8 cellular contexts compared by ENCODE assay signal in the genomic region with DNA sequence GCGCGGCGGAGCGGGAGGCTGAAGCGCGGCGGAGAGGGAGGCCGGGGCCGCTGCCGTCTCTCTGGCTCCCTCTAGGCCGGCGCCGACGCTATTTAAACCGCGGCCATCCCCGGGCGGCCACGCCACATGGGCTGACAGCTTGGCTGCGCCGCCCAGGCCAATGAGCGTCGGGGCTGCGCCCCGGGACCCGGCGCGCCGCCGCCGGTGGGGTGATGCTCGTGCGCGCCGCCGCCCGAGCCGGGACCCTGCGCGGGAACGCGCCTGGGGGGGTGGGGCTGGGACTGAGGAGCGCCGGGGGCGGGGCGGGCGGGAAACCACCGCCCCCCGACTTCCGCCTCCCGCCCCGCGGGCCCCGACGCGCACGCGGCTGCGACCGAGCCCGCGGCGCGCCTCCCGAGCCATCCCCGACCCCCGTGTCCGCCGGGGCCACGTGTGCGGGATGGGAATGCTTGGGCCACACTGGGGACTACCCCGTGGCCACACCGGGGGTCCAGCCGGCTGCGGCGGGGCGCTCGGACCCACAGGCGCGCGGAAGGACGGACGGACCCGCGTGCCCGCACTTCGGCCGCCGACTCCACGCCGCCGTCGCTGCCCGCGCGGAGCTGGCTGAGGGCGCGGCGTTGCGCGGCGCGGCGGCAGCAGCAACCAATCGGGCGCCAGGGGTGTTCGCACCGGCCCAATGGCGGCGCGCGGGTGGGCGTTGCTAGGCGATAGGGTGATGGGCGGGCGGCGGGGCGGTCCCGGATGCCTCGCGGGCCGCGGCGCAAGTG. TPM values are rescaled to one million over a fixed set of nuclear protein-coding genes. Genes with fewer than 3 reads are reported as not detected.
A peak's percentile ranks its signal among the peaks of the same experiment; 100 is the strongest.
DNase-seq lines count a peak whose midpoint lies in the region; ATAC-seq and TF ChIP-seq lines count a peak whose summit lies in the region.

FASN (minus strand) TSS at position 68 of the 770 bp plus-strand sequence. CDS start 1,791 bp downstream, outside the sequence.

- peak; percentile 33; the same call in 1 of the 2 replicates for TF ChIP-seq CTCF in PC-3 (conservative IDR thresholded peaks at IDR 0.05; ENCODE audit: low read depth, low read length)

- H2AFZ ChIP-seq in PC-3 (ENCODE audit: low read length) = peak within 1 kb of the TSS; percentile 78

- H3K4me1 ChIP-seq in PC-3 (ENCODE audit: insufficient read depth, low read length) = peaks cover 30% of the 10 kb centered on the region

- ATAC-seq in GM21619 (IDR thresholded peaks at IDR 0.05; ENCODE audit: unreplicated experiment) = peak; percentile 65
- ATAC-seq in PC-3 = peak; percentile 79
- ATAC-seq in esophagus mucosa = peak; percentile 81

- peak within 1 kb of the TSS; percentile 67 for H3K4me3 ChIP-seq in Jurkat, Clone E6-1 (ENCODE audit: low read length)
- H3K4me3 ChIP-seq in PC-3 (ENCODE audit: low read length) = peak within 1 kb of the TSS; percentile 91

- no peaks in the 10 kb centered on the region for H3K9me2 ChIP-seq in PC-3 (replicated peaks; ENCODE audit: low read length)

- intact Hi-C loops in PC-3 (cut with micrococcal nuclease) = loop anchor here (5.0 kb wide), 1 partner anchor 61 kb away; the partner anchor contains the start of gene DCXR

- H3K27ac ChIP-seq in PC-3 (ENCODE audit: low read length) = peak within 1 kb of the TSS; percentile 85

- no TSS peak for BruUV-seq in PC-3 (replicated peaks; lab: Mats Ljungman, UMichigan)

- H3K27me3 ChIP-seq in PC-3 (ENCODE audit: low read length) = no peaks in the 10 kb centered on the region

- peaks cover 23% of the 10 kb centered on the region for H3K36me3 ChIP-seq in PC-3 (ENCODE audit: low read depth, low read length)

- CTCF ChIA-PET in PC-3 (lab: Charles Lee) = interaction anchor here (0.6 kb wide), 1 partner anchor 96 kb away, joined by 4 read pairs; no protein-coding TSS in a partner anchor

- peak within 1 kb of the TSS; percentile 97 for H3K4me2 ChIP-seq in PC-3 (ENCODE audit: low read length)

- no peaks in the 10 kb centered on the region for H3F3A ChIP-seq in PC-3 (ENCODE audit: low read length, unreplicated experiment)

- H4K20me1 ChIP-seq in PC-3 (ENCODE audit: low read length) = peaks cover 29% of the 10 kb centered on the region

- peak within 1 kb of the TSS; percentile 99 for H3K9ac ChIP-seq in PC-3 (ENCODE audit: low read length)

- POLR2A ChIA-PET in PC-3 (lab: Charles Lee; ENCODE audit: unreplicated experiment) = interaction anchor here (0.6 to 1.8 kb wide), 2 partner anchors 61 to 357 kb away, joined by 3 to 4 read pairs; partner anchors contain the start of gene DCXR

- no peaks in the 10 kb centered on the region for H3K9me3 ChIP-seq in PC-3 (ENCODE audit: low read length)

- H3K79me2 ChIP-seq in PC-3 (ENCODE audit: low read length) = peaks cover 47% of the 10 kb centered on the region

- peak; percentile 99 for DNase-seq in DMS53 (lab: John Stamatoyannopoulos, UW)
- peak; percentile 89 for DNase-seq in Jurkat, Clone E6-1 (ENCODE audit: low read depth, low spot score)
- peak; percentile 97 for DNase-seq in PC-3
- peak; percentile 96 for DNase-seq in activated T-cell treated with anti-CD3 and anti-CD28 coated beads, Interleukin-2, amount 50 U/mL, for 1 hour
- DNase-seq in myocyte (ENCODE audit: low read depth) = peak; percentile 95
- peak; percentile 87 to 91 for DNase-seq in stimulated activated CD8-positive, alpha-beta memory T cell treated with anti-CD3 and anti-CD28 coated beads, Interleukin-7, amount 100 ng/mL, for 48 hours (ENCODE audit: extremely low read depth in 1 of 2, low read depth in 1 of 2)

RNA-seq across cellular contexts. Expression of gene FASN, which starts in this region (rescaled TPM):
- 37.8 TPM for polyA plus RNA-seq in Jurkat, Clone E6-1 (2012; ENCODE audit: insufficient read depth, insufficient read length)
- 269 and 364 TPM in 2 replicates for total RNA-seq in PC-3 (2014; rRNA removed)
- total RNA-seq in esophagus mucosa = 352 TPM
- total RNA-seq in myocyte = 78.4 and 97.9 TPM in 2 replicates
- 74.1 TPM for polyA plus RNA-seq in myocyte (2012)

Comparison
In these comparisons a context has a peak if more than half of its experiments do, and no peak if none do; other contexts are left out.
1. Peak in every context shown above with its lines: DNase-seq, ATAC-seq, H3K4me3 ChIP-seq and H3K27ac ChIP-seq.